In the genomic region with DNA sequence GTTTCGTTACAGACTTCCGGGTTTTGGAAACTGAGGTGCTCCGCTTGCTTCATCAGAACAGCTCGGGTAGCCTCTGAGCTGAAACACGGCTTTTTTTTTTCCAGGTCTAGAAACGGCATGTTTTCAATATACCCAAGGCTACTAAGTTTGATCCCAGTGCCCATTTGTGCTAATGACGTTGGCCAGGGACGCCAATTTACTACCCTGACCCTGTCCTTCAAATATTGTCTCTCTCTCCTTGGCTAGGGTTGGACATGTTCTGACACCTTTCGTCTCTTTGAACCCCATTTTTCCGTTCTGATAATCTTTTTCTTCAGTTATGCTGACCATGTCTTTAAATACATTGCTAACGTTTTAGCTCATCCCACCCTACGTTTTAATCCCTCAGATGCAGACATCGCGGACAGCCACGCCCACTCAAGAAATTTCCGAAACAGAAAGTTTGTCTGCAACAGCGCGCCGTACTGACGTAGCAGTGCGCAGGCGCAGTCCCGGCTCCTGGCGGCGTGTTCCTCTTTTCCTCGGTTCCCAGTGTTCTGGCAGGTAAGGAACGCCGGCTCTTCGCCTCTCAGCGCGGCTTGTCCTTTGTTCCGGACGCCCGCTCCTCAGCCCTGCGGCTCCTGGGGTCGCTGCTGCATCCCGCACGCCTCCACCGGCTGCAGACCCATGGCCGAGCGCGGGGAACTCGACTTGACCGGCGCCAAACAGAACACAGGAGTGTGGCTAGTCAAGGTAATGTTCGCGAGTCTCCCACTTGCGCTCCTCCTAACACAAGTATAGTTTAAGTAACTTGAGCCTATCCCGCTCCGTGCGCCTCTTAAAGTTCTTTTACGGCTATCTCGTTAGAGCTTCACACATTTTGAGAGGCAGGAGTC, we compare ENCODE assay signal across 1 cellular context.
TF ChIP-seq lines count a peak whose summit lies in the region.

A gene with protein sequence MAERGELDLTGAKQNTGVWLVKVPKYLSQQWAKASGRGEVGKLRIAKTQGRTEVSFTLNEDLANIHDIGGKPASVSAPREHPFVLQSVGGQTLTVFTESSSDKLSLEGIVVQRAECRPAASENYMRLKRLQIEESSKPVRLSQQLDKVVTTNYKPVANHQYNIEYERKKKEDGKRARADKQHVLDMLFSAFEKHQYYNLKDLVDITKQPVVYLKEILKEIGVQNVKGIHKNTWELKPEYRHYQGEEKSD (plus strand): TSS at position 521 of the 875 bp plus-strand sequence. CDS start 146 bp downstream, at position 667.

TF ChIP-seq in HepG2, 621 proteins besides CTCF, POLR2A, EP300 and RAD21 (continued from another document and continues in another):
- peak; percentile 73 for TF ChIP-seq ZNF292 (CRISPR knock-in tag; IDR thresholded peaks at IDR 0.05; ENCODE audit: borderline replicate concordance, low read depth)
- no peak for TF ChIP-seq ZNF615 (CRISPR knock-in tag; IDR thresholded peaks at IDR 0.05; ENCODE audit: borderline replicate concordance)
- TF ChIP-seq ZNF775 (CRISPR knock-in tag; IDR thresholded peaks at IDR 0.05; ENCODE audit: borderline replicate concordance): no peak
- TF ChIP-seq, protein P1, sequence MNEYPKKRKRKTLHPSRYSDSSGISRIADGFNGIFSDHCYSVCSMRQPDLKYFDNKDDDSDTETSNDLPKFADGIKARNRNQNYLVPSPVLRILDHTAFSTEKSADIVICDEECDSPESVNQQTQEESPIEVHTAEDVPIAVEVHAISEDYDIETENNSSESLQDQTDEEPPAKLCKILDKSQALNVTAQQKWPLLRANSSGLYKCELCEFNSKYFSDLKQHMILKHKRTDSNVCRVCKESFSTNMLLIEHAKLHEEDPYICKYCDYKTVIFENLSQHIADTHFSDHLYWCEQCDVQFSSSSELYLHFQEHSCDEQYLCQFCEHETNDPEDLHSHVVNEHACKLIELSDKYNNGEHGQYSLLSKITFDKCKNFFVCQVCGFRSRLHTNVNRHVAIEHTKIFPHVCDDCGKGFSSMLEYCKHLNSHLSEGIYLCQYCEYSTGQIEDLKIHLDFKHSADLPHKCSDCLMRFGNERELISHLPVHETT (CRISPR knock-in tag; conservative IDR thresholded peaks at IDR 0.05): no peak
- no peak for TF ChIP-seq FOXO1 (CRISPR knock-in tag; IDR thresholded peaks at IDR 0.05)
- TF ChIP-seq RORA (CRISPR knock-in tag; IDR thresholded peaks at IDR 0.05): no peak
- TF ChIP-seq, protein P2, sequence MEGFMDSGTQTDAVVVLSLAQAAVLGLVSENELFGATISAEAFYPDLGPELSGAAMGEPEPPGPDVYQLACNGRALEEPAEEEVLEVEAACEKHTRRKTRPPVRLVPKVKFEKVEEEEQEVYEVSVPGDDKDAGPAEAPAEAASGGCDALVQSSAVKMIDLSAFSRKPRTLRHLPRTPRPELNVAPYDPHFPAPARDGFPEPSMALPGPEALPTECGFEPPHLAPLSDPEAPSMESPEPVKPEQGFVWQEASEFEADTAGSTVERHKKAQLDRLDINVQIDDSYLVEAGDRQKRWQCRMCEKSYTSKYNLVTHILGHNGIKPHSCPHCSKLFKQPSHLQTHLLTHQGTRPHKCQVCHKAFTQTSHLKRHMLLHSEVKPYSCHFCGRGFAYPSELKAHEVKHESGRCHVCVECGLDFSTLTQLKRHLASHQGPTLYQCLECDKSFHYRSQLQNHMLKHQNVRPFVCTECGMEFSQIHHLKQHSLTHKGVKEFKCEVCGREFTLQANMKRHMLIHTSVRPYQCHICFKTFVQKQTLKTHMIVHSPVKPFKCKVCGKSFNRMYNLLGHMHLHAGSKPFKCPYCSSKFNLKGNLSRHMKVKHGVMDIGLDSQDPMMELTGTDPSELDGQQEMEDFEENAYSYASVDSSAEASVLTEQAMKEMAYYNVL (CRISPR knock-in tag; IDR thresholded peaks at IDR 0.05; ENCODE audit: borderline replicate concordance): no peak
- no peak for TF ChIP-seq SIN3B (IDR thresholded peaks at IDR 0.05; ENCODE audit: low read length)
- 0 out of 2 replicates have a peak, but pooled peaks have one; percentile 7 for TF ChIP-seq TCF7 (IDR thresholded peaks at IDR 0.05; ENCODE audit: low read depth)
- no peak for TF ChIP-seq SMAD1 (CRISPR knock-in tag; IDR thresholded peaks at IDR 0.05; ENCODE audit: borderline replicate concordance, low read depth)
- TF ChIP-seq SP5 (CRISPR knock-in tag; IDR thresholded peaks at IDR 0.05; ENCODE audit: borderline replicate concordance, low read depth): peak; percentile 87
- TF ChIP-seq ZNF30 (CRISPR knock-in tag; IDR thresholded peaks at IDR 0.05): no peak
- TF ChIP-seq, protein P3, sequence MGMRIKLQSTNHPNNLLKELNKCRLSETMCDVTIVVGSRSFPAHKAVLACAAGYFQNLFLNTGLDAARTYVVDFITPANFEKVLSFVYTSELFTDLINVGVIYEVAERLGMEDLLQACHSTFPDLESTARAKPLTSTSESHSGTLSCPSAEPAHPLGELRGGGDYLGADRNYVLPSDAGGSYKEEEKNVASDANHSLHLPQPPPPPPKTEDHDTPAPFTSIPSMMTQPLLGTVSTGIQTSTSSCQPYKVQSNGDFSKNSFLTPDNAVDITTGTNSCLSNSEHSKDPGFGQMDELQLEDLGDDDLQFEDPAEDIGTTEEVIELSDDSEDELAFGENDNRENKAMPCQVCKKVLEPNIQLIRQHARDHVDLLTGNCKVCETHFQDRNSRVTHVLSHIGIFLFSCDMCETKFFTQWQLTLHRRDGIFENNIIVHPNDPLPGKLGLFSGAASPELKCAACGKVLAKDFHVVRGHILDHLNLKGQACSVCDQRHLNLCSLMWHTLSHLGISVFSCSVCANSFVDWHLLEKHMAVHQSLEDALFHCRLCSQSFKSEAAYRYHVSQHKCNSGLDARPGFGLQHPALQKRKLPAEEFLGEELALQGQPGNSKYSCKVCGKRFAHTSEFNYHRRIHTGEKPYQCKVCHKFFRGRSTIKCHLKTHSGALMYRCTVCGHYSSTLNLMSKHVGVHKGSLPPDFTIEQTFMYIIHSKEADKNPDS (CRISPR knock-in tag; IDR thresholded peaks at IDR 0.05): 0 out of 2 replicates have a peak, but pooled peaks have one; percentile 67
- TF ChIP-seq ZNF788 (CRISPR knock-in tag; IDR thresholded peaks at IDR 0.05; ENCODE audit: borderline replicate concordance): peak; percentile 74
- TF ChIP-seq ZMYM4 (CRISPR knock-in tag; IDR thresholded peaks at IDR 0.05): peak; percentile 99
- TF ChIP-seq, protein P4, sequence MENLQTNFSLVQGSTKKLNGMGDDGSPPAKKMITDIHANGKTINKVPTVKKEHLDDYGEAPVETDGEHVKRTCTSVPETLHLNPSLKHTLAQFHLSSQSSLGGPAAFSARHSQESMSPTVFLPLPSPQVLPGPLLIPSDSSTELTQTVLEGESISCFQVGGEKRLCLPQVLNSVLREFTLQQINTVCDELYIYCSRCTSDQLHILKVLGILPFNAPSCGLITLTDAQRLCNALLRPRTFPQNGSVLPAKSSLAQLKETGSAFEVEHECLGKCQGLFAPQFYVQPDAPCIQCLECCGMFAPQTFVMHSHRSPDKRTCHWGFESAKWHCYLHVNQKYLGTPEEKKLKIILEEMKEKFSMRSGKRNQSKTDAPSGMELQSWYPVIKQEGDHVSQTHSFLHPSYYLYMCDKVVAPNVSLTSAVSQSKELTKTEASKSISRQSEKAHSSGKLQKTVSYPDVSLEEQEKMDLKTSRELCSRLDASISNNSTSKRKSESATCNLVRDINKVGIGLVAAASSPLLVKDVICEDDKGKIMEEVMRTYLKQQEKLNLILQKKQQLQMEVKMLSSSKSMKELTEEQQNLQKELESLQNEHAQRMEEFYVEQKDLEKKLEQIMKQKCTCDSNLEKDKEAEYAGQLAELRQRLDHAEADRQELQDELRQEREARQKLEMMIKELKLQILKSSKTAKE (CRISPR knock-in tag; IDR thresholded peaks at IDR 0.05; ENCODE audit: borderline replicate concordance): no peak
- no peak for TF ChIP-seq EHMT2 (IDR thresholded peaks at IDR 0.05; ENCODE audit: borderline replicate concordance, low read depth, low read length)
- TF ChIP-seq ZFYVE20 (CRISPR knock-in tag; IDR thresholded peaks at IDR 0.05; ENCODE audit: borderline replicate concordance, low read depth): no peak
- TF ChIP-seq AKAP8 (CRISPR knock-in tag; IDR thresholded peaks at IDR 0.05): no peak
- no peak for TF ChIP-seq MAF1 (CRISPR knock-in tag; IDR thresholded peaks at IDR 0.05; ENCODE audit: borderline replicate concordance)
- TF ChIP-seq ZNF326 (CRISPR knock-in tag; IDR thresholded peaks at IDR 0.05; ENCODE audit: borderline replicate concordance): no peak
- 0 out of 2 replicates have a peak, but pooled peaks have one; percentile 46 for TF ChIP-seq RFXAP (CRISPR knock-in tag; IDR thresholded peaks at IDR 0.05; ENCODE audit: borderline replicate concordance)
- 0 out of 2 replicates have a peak, but pooled peaks have one; percentile 20 for TF ChIP-seq TFE3 (CRISPR knock-in tag; IDR thresholded peaks at IDR 0.05)
- no peak for TF ChIP-seq HINFP (CRISPR knock-in tag; IDR thresholded peaks at IDR 0.05; ENCODE audit: low read depth)
- no peak for TF ChIP-seq ZNF619 (CRISPR knock-in tag; IDR thresholded peaks at IDR 0.05)
- TF ChIP-seq ZNF879 (CRISPR knock-in tag; IDR thresholded peaks at IDR 0.05): no peak
- TF ChIP-seq TARDBP (CRISPR knock-in tag; IDR thresholded peaks at IDR 0.05): no peak
- TF ChIP-seq ESRRA (CRISPR knock-in tag; IDR thresholded peaks at IDR 0.05; ENCODE audit: low read depth): 0 out of 2 replicates have a peak, but pooled peaks have one; percentile 19
- TF ChIP-seq GMEB2 (CRISPR knock-in tag; IDR thresholded peaks at IDR 0.05; ENCODE audit: low read depth): no peak
- TF ChIP-seq ZSCAN31 (CRISPR knock-in tag; IDR thresholded peaks at IDR 0.05; ENCODE audit: low read depth): peak; percentile 65
- TF ChIP-seq ZNF792 (CRISPR knock-in tag; IDR thresholded peaks at IDR 0.05): no peak
- peak; percentile 68 for TF ChIP-seq KDM4B (CRISPR knock-in tag; IDR thresholded peaks at IDR 0.05)
- no peak for TF ChIP-seq MTA3 (CRISPR knock-in tag; IDR thresholded peaks at IDR 0.05)
- no peak for TF ChIP-seq NFRKB (IDR thresholded peaks at IDR 0.05)
- TF ChIP-seq, protein P5, sequence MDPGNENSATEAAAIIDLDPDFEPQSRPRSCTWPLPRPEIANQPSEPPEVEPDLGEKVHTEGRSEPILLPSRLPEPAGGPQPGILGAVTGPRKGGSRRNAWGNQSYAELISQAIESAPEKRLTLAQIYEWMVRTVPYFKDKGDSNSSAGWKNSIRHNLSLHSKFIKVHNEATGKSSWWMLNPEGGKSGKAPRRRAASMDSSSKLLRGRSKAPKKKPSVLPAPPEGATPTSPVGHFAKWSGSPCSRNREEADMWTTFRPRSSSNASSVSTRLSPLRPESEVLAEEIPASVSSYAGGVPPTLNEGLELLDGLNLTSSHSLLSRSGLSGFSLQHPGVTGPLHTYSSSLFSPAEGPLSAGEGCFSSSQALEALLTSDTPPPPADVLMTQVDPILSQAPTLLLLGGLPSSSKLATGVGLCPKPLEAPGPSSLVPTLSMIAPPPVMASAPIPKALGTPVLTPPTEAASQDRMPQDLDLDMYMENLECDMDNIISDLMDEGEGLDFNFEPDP (CRISPR knock-in tag; conservative IDR thresholded peaks at IDR 0.05): 0 out of 2 replicates have a peak, but pooled peaks have one; percentile 46
- no peak for TF ChIP-seq KDM6A (CRISPR knock-in tag; IDR thresholded peaks at IDR 0.05; ENCODE audit: low read depth)
- TF ChIP-seq XBP1 (CRISPR knock-in tag; IDR thresholded peaks at IDR 0.05): no peak
- TF ChIP-seq ZNF766 (CRISPR knock-in tag; IDR thresholded peaks at IDR 0.05; ENCODE audit: borderline replicate concordance): no peak
- no peak for TF ChIP-seq USF2 (IDR thresholded peaks at IDR 0.05; ENCODE audit: low read depth, low read length)
- no peak for TF ChIP-seq USF2 (CRISPR knock-in tag; IDR thresholded peaks at IDR 0.05; ENCODE audit: borderline replicate concordance)
- TF ChIP-seq ATRX (CRISPR knock-in tag; IDR thresholded peaks at IDR 0.05; ENCODE audit: borderline replicate concordance): no peak
- TF ChIP-seq RFX3 (CRISPR knock-in tag; IDR thresholded peaks at IDR 0.05): no peak
- no peak for TF ChIP-seq RBM39 (IDR thresholded peaks at IDR 0.05; ENCODE audit: low read depth, low read length, poor library complexity, severe bottlenecking)
